ENCODE assay signal across 19 cellular contexts in genomic region chr9:131298816-131299215, GRCh38. TPM values are rescaled to one million over a fixed set of nuclear protein-coding genes. Genes with fewer than 3 reads are reported as not detected.
"Had no signal": no experiment of that assay in that cellular context is flagged by ENCODE, and none has a peak within 500 bp of the region (broad histone marks: within the 10 kb centered on the region; RNA-seq: fewer than 3 reads in every experiment).

No MANE protein-coding gene starts in this region.

- H3K36me3 ChIP-seq: pancreas, stomach, thoracic aorta had no signal

- ATAC-seq: esophagus mucosa, left colon, natural killer cell, pancreas had no signal

- H3K27me3 ChIP-seq: dorsolateral prefrontal cortex, hepatocyte, pancreas, sigmoid colon, stomach had no signal

- H3K9me3 ChIP-seq: pancreas, sigmoid colon, stomach, thoracic aorta had no signal

- H3K4me1 ChIP-seq: pancreas, stomach had no signal

- DNase-seq: cortex of kidney; dorsolateral prefrontal cortex; effector CD8-positive, alpha-beta T cell; kidney; left colon; mammary epithelial cell; natural killer cell; nucleus accumbens; sigmoid colon; small intestine; stimulated activated CD4-positive, alpha-beta T cell treated with anti-CD3 and anti-CD28 coated beads, Interleukin-12 subunit alpha, Interleukin-12 subunit beta, amount 100 ng/mL, for 4 hours; stimulated activated naive CD4-positive, alpha-beta T cell; stomach; substantia nigra; trophoblast cell had no signal

- H3K4me3 ChIP-seq: dorsolateral prefrontal cortex, hepatocyte, pancreas, sigmoid colon, stomach, thoracic aorta had no signal

- H3K27ac ChIP-seq: dorsolateral prefrontal cortex, hepatocyte, pancreas, stomach, thoracic aorta had no signal

RNA-seq across cellular contexts. Expression of gene PLPP7, which starts 9.3 kb away (rescaled TPM):
- polyA plus RNA-seq: mammary epithelial cell had no signal

RNA-seq across cellular contexts. Expression of gene FAM78A, which starts 22.5 kb away (rescaled TPM):
- polyA plus RNA-seq: hepatocyte had no signal
